Comparison of ENCODE assay signal across 24 cellular contexts in genomic region chr11:8008212-8008611, GRCh38. TPM values are rescaled to one million over a fixed set of nuclear protein-coding genes. Genes with fewer than 3 reads are reported as not detected.
"Had no signal": no experiment of that assay in that cellular context is flagged by ENCODE, and none has a peak within 500 bp of the region (broad histone marks: within the 10 kb centered on the region; RNA-seq: fewer than 3 reads in every experiment).

No MANE protein-coding gene starts in this region.

- H3K36me3 ChIP-seq: ascending aorta, colonic mucosa, gastroesophageal sphincter, heart right ventricle, stomach had no signal

- ATAC-seq: gastroesophageal sphincter, heart right ventricle, mucosa of descending colon, psoas muscle, right cardiac atrium had no signal

- H3K27me3 ChIP-seq: ascending aorta, colonic mucosa, gastroesophageal sphincter, heart right ventricle had no signal

- H3K4me3 ChIP-seq: ascending aorta, colonic mucosa, gastroesophageal sphincter, heart right ventricle, mucosa of descending colon, psoas muscle, skin epidermis, stomach had no signal

- H3K4me3 Mint-ChIP-seq: activated naive CD4-positive, alpha-beta T cell treated with anti-CD3 and anti-CD28 coated beads for 36 hours; central memory CD8-positive, alpha-beta T cell; immature natural killer cell; naive B cell; neural crest cell had no signal

- H3K27ac Mint-ChIP-seq: activated naive CD4-positive, alpha-beta T cell treated with anti-CD3 and anti-CD28 coated beads for 36 hours; immature natural killer cell; naive B cell had no signal

- H3K4me1 Mint-ChIP-seq: central memory CD8-positive, alpha-beta T cell; immature natural killer cell; naive B cell; neural crest cell had no signal

- H3K9me3 ChIP-seq: ascending aorta, colonic mucosa, gastroesophageal sphincter, heart right ventricle, mucosa of descending colon, psoas muscle, stomach had no signal

- H3K9me3 Mint-ChIP-seq: activated naive CD4-positive, alpha-beta T cell treated with anti-CD3 and anti-CD28 coated beads for 36 hours; central memory CD8-positive, alpha-beta T cell; immature natural killer cell; naive B cell; neural crest cell had no signal

- H3K4me1 ChIP-seq: ascending aorta, colonic mucosa, gastroesophageal sphincter, heart right ventricle, psoas muscle, stomach had no signal

- H3K36me3 Mint-ChIP-seq: immature natural killer cell, naive B cell had no signal

- DNase-seq: activated CD4-positive, alpha-beta T cell treated with anti-CD3 and anti-CD28 coated beads for 1 hour; activated CD4-positive, alpha-beta T cell treated with anti-CD3 and anti-CD28 coated beads, Interleukin-2, amount 50 U/mL, for 4 hours; activated naive CD4-positive, alpha-beta T cell treated with anti-CD3 and anti-CD28 coated beads for 36 hours; activated T-cell treated with anti-CD3 and anti-CD28 coated beads, Interleukin-2, amount 50 U/mL, for 1 hour; colonic mucosa; heart right ventricle; immature natural killer cell; mesenchymal stem cell; mucosa of descending colon; naive B cell; psoas muscle; right cardiac atrium; stomach; T1000; trophoblast cell had no signal

- H3K27ac ChIP-seq: ascending aorta, colonic mucosa, gastroesophageal sphincter, heart right ventricle, psoas muscle, skin epidermis, stomach, VCaP had no signal

RNA-seq across cellular contexts. Expression of gene NLRP10, which starts 43.0 kb away (rescaled TPM):
- total RNA-seq: activated naive CD4-positive, alpha-beta T cell treated with anti-CD3 and anti-CD28 coated beads for 36 hours; ascending aorta; colonic mucosa; gastroesophageal sphincter; heart right ventricle; mucosa of descending colon; neural crest cell; psoas muscle; right cardiac atrium; stomach; T-helper 1 cell treated with Interleukin-12 subunit alpha and Interleukin-12 subunit beta and Interleukin-4 antibody, amounts not matched to agents 30 ng/mL and 1 ng/mL, for 36 hours; temporal lobe had no signal
- polyA plus RNA-seq: esophagus, heart right ventricle, immature natural killer cell, psoas muscle, right cardiac atrium, stomach had no signal
